Comparison of ENCODE assay signal across 8 cellular contexts in genomic region chr9:136790640-136791465, GRCh38. TPM values are rescaled to one million over a fixed set of nuclear protein-coding genes. Genes with fewer than 3 reads are reported as not detected.
DNase-seq lines count a peak whose midpoint lies in the region; ATAC-seq, FAIRE-seq and TF ChIP-seq lines count a peak whose summit lies in the region.

Gene TMEM141, plus strand, starts transcription at chr9:136791344. Its CDS starts 27 bp downstream, at chr9:136791371.

- WGBS in psoas muscle, 3 donors, result 0 to 1% (median 1%) methylated on average over 32 to 65 of the region's 65 CpGs

- intact Hi-C loops in left ventricle myocardium superior (cut with micrococcal nuclease) (no loop called here), psoas muscle (cut with DNase I) (loop anchor here in 1 of 2 donors (1.0 to 5.0 kb wide), 2 partner anchors 16 to 161 kb away; partner anchors contain the start of genes LCN12 and RABL6)

- no peaks in the 10 kb centered on the region for H3K9me3 ChIP-seq in psoas muscle

- TF ChIP-seq POLR2A in GM15510 (IDR thresholded peaks at IDR 0.05; ENCODE audit: borderline replicate concordance, extremely low read depth, insufficient read length), result peak; percentile 84

- peak within 1 kb of the TSS; percentile 95 for H3K27ac ChIP-seq in angular gyrus (ENCODE audit: low read depth, low read length)
- H3K27ac ChIP-seq in psoas muscle, result peak within 1 kb of the TSS; percentile 92

- FAIRE-seq in urothelium cell line (lab: Jason Lieb, UNC), result no peak

- peaks cover 0 to 11% of the 10 kb centered on the region in 2 donors for H3K36me3 ChIP-seq in psoas muscle (ENCODE audit: insufficient read depth in 1 of 2, low read depth in 1 of 2)

- peaks cover 21% of the 10 kb centered on the region for H3K4me1 ChIP-seq in psoas muscle

- ATAC-seq in HG02938 (IDR thresholded peaks at IDR 0.05; ENCODE audit: unreplicated experiment) (peak; percentile 77), left ventricle myocardium superior (peak; percentile 93), psoas muscle (peak; percentile 91 to 94 (median 94))

- no peaks in the 10 kb centered on the region for H3K27me3 ChIP-seq in psoas muscle (ENCODE audit: insufficient read depth in 3 of 3, low read length in 2 of 3)

- DNase-seq in NCI-H187 (lab: John Stamatoyannopoulos, UW) (peak; percentile 96 to 97), T-helper 2 cell (peak; percentile 98 to 100 (median 100)), left ventricle myocardium superior (peak; percentile 100), psoas muscle (peak; percentile 100), urothelium cell line (ENCODE audit: low spot score) (peak; percentile 98)

- no peak for TF ChIP-seq CTCF in psoas muscle (IDR thresholded peaks at IDR 0.05)

- peak within 1 kb of the TSS; percentile 82 for H3K4me3 ChIP-seq in psoas muscle

RNA-seq across cellular contexts. Expression of gene TMEM141, which starts in this region (rescaled TPM):
- total RNA-seq in left ventricle myocardium superior (74.2 TPM), psoas muscle (10 to 100 TPM; 32.0 to 49.1 (median 45.9) TPM)
- 10 to 100 TPM; 49.3 to 89.1 (median 65.1) TPM for polyA plus RNA-seq in psoas muscle

Comparison
In these comparisons a context has a peak if more than half of its experiments do, and no peak if none do; other contexts are left out.
1. Peak in every context shown above with its lines: DNase-seq, ATAC-seq, H3K4me3 ChIP-seq and H3K27ac ChIP-seq.